Comparison of ENCODE assay signal across 7 cellular contexts in genomic region chr11:23509821-23510220, GRCh38.
"Had no signal": no experiment of that assay in that cellular context is flagged by ENCODE, and none has a peak within 500 bp of the region (broad histone marks: within the 10 kb centered on the region; RNA-seq: fewer than 3 reads in every experiment).

No MANE protein-coding gene starts in this region.

- FAIRE-seq: HepG2, HTR-8/SVneo, K562 had no signal

- DNase-seq: KBM-7, KG1 had no signal

- H3K27ac ChIP-seq: HL-60, KMS-11 had no signal

- ATAC-seq: HepG2, K562 had no signal

- H3K4me3 ChIP-seq: K562 had no signal

- H3K4me2 ChIP-seq: KMS-11 had no signal
